Comparison of ENCODE assay signal across 15 cellular contexts in genomic region chr2:156907806-156908205, GRCh38.
A peak's percentile ranks its signal among the peaks of the same experiment; 100 is the strongest.
DNase-seq lines count a peak whose midpoint lies in the region; ATAC-seq, FAIRE-seq and TF ChIP-seq lines count a peak whose summit lies in the region.
"Had no signal": no experiment of that assay in that cellular context is flagged by ENCODE, and none has a peak within 500 bp of the region (broad histone marks: within the 10 kb centered on the region; RNA-seq: fewer than 3 reads in every experiment).

No MANE protein-coding gene starts in this region.

- H3K4me3 ChIP-seq in endothelial cell of umbilical vein (replicated peaks in 1 of 3; ENCODE audit: insufficient read depth in 1 of 3, low read depth in 1 of 3, low read length in 3 of 3) (no peak overlapping the region), uterus (no peak overlapping the region), colonic mucosa (no peak overlapping the region), left lung (no peak overlapping the region)
- H3K4me3 ChIP-seq: neural progenitor cell, PC-9, spleen had no signal

- peak overlapping the region; percentile 60 for H3K4me2 ChIP-seq in endothelial cell of umbilical vein (ENCODE audit: insufficient read depth, low read length)
- H3K4me2 ChIP-seq: neural progenitor cell, PC-9 had no signal

- POLR2A ChIA-PET in endothelial cell of umbilical vein (lab: Charles Lee) = no interaction called here

- H3K79me2 ChIP-seq in endothelial cell of umbilical vein (ENCODE audit: control insufficient read depth, insufficient read depth, low read length) = no peaks in the 10 kb centered on the region

- H3K9ac ChIP-seq in endothelial cell of umbilical vein (replicated peaks; ENCODE audit: extremely low read depth, insufficient read depth, low read length) = no peak overlapping the region
- no peak overlapping the region for H3K9ac ChIP-seq in colonic mucosa (ENCODE audit: low read depth in 2 of 2, low read length in 2 of 2)
- H3K9ac ChIP-seq: neural progenitor cell had no signal

- H3K36me3 ChIP-seq in endothelial cell of umbilical vein (ENCODE audit: control insufficient read depth in 2 of 2, extremely low read depth in 1 of 2, insufficient read depth in 2 of 2, low read length in 2 of 2) (no peaks in the 10 kb centered on the region), uterus (no peaks in the 10 kb centered on the region), colonic mucosa (no peaks in the 10 kb centered on the region), left lung (no peaks in the 10 kb centered on the region)
- H3K36me3 ChIP-seq: neural progenitor cell, spleen had no signal

- no peak overlapping the region for H2AFZ ChIP-seq in endothelial cell of umbilical vein (ENCODE audit: low read depth, low read length)
- H2AFZ ChIP-seq: neural progenitor cell, PC-9 had no signal

- TF ChIP-seq CTCF in endothelial cell of umbilical vein (IDR thresholded peaks at IDR 0.05; ENCODE audit: extremely low read depth in 1 of 2, insufficient read depth in 1 of 2, low read depth in 1 of 2, low read length in 2 of 2) (no peak), uterus (IDR thresholded peaks at IDR 0.05) (no peak), colonic mucosa (IDR thresholded peaks at IDR 0.05) (no peak), left lung (IDR thresholded peaks at IDR 0.05) (no peak)

- no peak for TF ChIP-seq POLR2A in endothelial cell of umbilical vein (IDR thresholded peaks at IDR 0.05; ENCODE audit: low read depth, low read length)
- no peak for TF ChIP-seq POLR2A in uterus (IDR thresholded peaks at IDR 0.05)

- FAIRE-seq in endothelial cell of umbilical vein (lab: Jason Lieb, UNC) = peak; percentile 63
- FAIRE-seq: urothelium cell line had no signal

- H3K9me3 ChIP-seq in endothelial cell of umbilical vein (replicated peaks; ENCODE audit: control insufficient read depth, insufficient read depth, low read length) = no peaks in the 10 kb centered on the region
- no peaks in the 10 kb centered on the region for H3K9me3 ChIP-seq in uterus
- no peaks in the 10 kb centered on the region for H3K9me3 ChIP-seq in colonic mucosa
- H3K9me3 ChIP-seq in left lung = no peaks in the 10 kb centered on the region
- H3K9me3 ChIP-seq: spleen had no signal

- intact Hi-C loops in endothelial cell of umbilical vein (cut with micrococcal nuclease) (loop anchor here (5.0 kb wide), 2 partner anchors 149 to 274 kb away; no protein-coding TSS in a partner anchor), uterus (cut with DNase I; ENCODE audit: low total_unique reads) (no loop called here), colonic mucosa (cut with DNase I) (no loop called here), left lung (cut with DNase I) (no loop called here)

- H3K27me3 ChIP-seq in endothelial cell of umbilical vein (ENCODE audit: control insufficient read depth in 2 of 2, insufficient read depth in 2 of 2, low read length in 2 of 2) (no peaks in the 10 kb centered on the region), uterus (no peaks in the 10 kb centered on the region), colonic mucosa (no peaks in the 10 kb centered on the region), left lung (no peaks in the 10 kb centered on the region)
- H3K27me3 ChIP-seq: neural progenitor cell, spleen had no signal

- BruUV-seq in endothelial cell of umbilical vein (replicated peaks; lab: Mats Ljungman, UMichigan) = no TSS peak

- no peaks in the 10 kb centered on the region for H3K9me1 ChIP-seq in endothelial cell of umbilical vein (replicated peaks; ENCODE audit: control insufficient read depth, extremely low read depth, insufficient read depth, low read length)

- DNase-seq in endothelial cell of umbilical vein (ENCODE audit: low read depth, low spot score) = peak; percentile 67
- no peak for DNase-seq in uterus
- DNase-seq in NCI-H1930 (lab: John Stamatoyannopoulos, UW) = no peak
- no peak for DNase-seq in colonic mucosa
- no peak for DNase-seq in left lung
- DNase-seq: activated CD8-positive, alpha-beta T cell treated with anti-CD3 and anti-CD28 coated beads, Interleukin-2, amount 10 ng/mL, durations not matched to agents 7 days and 5 days; cortex of kidney; KG1; spleen had no signal

- no peak overlapping the region for H3K27ac ChIP-seq in endothelial cell of umbilical vein (ENCODE audit: insufficient read depth, low read depth, low read length)
- H3K27ac ChIP-seq in uterus = no peak overlapping the region
- no peak overlapping the region for H3K27ac ChIP-seq in colonic mucosa
- no peak overlapping the region for H3K27ac ChIP-seq in left lung
- H3K27ac ChIP-seq: neural progenitor cell, spleen had no signal

- no peaks in the 10 kb centered on the region for H4K20me1 ChIP-seq in endothelial cell of umbilical vein (replicated peaks; ENCODE audit: control insufficient read depth, extremely low read depth, insufficient read depth, low read length)

- dilution Hi-C loops in endothelial cell of umbilical vein (cut with MboI; ENCODE audit: extremely low pct_ligation_motif_present, low sequenced_read_pairs) = no loop called here

- CTCF ChIA-PET in endothelial cell of umbilical vein (lab: Charles Lee) = no interaction called here

- ATAC-seq in GM18517 (IDR thresholded peaks at IDR 0.05; ENCODE audit: unreplicated experiment) (peak; percentile 82), GM21717 (IDR thresholded peaks at IDR 0.05; ENCODE audit: unreplicated experiment) (peak; percentile 68), HG03432 (IDR thresholded peaks at IDR 0.05; ENCODE audit: unreplicated experiment) (peak; percentile 84), left lung (no peak)
- ATAC-seq: activated CD8-positive, alpha-beta T cell treated with anti-CD3 and anti-CD28 coated beads, Interleukin-2, amount 10 ng/mL, durations not matched to agents 7 days and 5 days had no signal

- H3K4me1 ChIP-seq in endothelial cell of umbilical vein (ENCODE audit: control insufficient read depth, extremely low read depth, insufficient read depth, low read length) (peaks cover 5% of the 10 kb centered on the region), uterus (no peaks in the 10 kb centered on the region), colonic mucosa (no peaks in the 10 kb centered on the region), left lung (no peaks in the 10 kb centered on the region)
- H3K4me1 ChIP-seq: neural progenitor cell, spleen had no signal

TF ChIP-seq in endothelial cell of umbilical vein, 7 proteins besides CTCF, POLR2A, EP300 and RAD21:
- TF ChIP-seq EZH2 (IDR thresholded peaks at IDR 0.05; ENCODE audit: borderline replicate concordance, low read depth, low read length, severe bottlenecking) (no peak), MYC (IDR thresholded peaks at IDR 0.05; ENCODE audit: low read depth, low read length) (no peak), FOS (IDR thresholded peaks at IDR 0.05; ENCODE audit: borderline replicate concordance, insufficient read depth, low read length) (peak; percentile 18)
